1 cellular context compared by ENCODE assay signal in genomic region chr17:47650525-47651522, GRCh38.
TF ChIP-seq lines count a peak whose summit lies in the region.

No MANE protein-coding gene starts in this region.

TF ChIP-seq in K562, 482 proteins besides CTCF, POLR2A, EP300 and RAD21 (continued from another document):
- no peak for TF ChIP-seq BCLAF1 (IDR thresholded peaks at IDR 0.05; ENCODE audit: borderline replicate concordance in 1 of 2, control insufficient read depth in 1 of 2, low read depth in 2 of 2, low read length in 1 of 2)
- no peak for TF ChIP-seq ATF2 (CRISPR knock-in tag; IDR thresholded peaks at IDR 0.05)
- no peak for TF ChIP-seq XRCC4 (IDR thresholded peaks at IDR 0.05; ENCODE audit: extremely low read depth, insufficient read depth, insufficient read length)
- no peak for TF ChIP-seq C11orf30 (IDR thresholded peaks at IDR 0.05; ENCODE audit: low read depth)
- no peak for TF ChIP-seq ZNF445 (CRISPR knock-in tag; IDR thresholded peaks at IDR 0.05; ENCODE audit: low read depth)
- no peak for TF ChIP-seq ZSCAN29 (IDR thresholded peaks at IDR 0.05)
- no peak for TF ChIP-seq KAT2B (IDR thresholded peaks at IDR 0.05; ENCODE audit: low read depth, low read length)
- no peak for TF ChIP-seq SMARCB1 (IDR thresholded peaks at IDR 0.05; ENCODE audit: insufficient read length, low read depth)
- TF ChIP-seq FOXJ2 (tag; IDR thresholded peaks at IDR 0.05), result no peak
- no peak for TF ChIP-seq MEIS2 (IDR thresholded peaks at IDR 0.05; ENCODE audit: partially characterized antibody)
- TF ChIP-seq HMGXB4 (CRISPR knock-in tag; IDR thresholded peaks at IDR 0.05), result no peak
- no peak for TF ChIP-seq ZBTB12 (CRISPR knock-in tag; IDR thresholded peaks at IDR 0.05)
- TF ChIP-seq ZFX (CRISPR knock-in tag; IDR thresholded peaks at IDR 0.05), result peak; percentile 69
- no peak for TF ChIP-seq E2F8 (IDR thresholded peaks at IDR 0.05; ENCODE audit: low read depth, partially characterized antibody)
- peak in 1 of 2 experiments; percentile 96; a peak in 2 of 4 replicates for TF ChIP-seq KDM1A (IDR thresholded peaks at IDR 0.05)
- TF ChIP-seq PRMT5 (CRISPR knock-in tag; IDR thresholded peaks at IDR 0.05), result no peak
- 0 out of 2 replicates have a peak, but pooled peaks have one; percentile 23 for TF ChIP-seq ZBTB2 (IDR thresholded peaks at IDR 0.05)
- no peak for TF ChIP-seq HDAC8 (tag; IDR thresholded peaks at IDR 0.05)
- TF ChIP-seq SFPQ (IDR thresholded peaks at IDR 0.05; ENCODE audit: low read depth, low read length), result no peak
- peak; percentile 67 for TF ChIP-seq FIP1L1 (IDR thresholded peaks at IDR 0.05; ENCODE audit: low read depth, low read length, poor library complexity, severe bottlenecking)
- TF ChIP-seq IFI16 (CRISPR knock-in tag; IDR thresholded peaks at IDR 0.05), result no peak
- no peak for TF ChIP-seq HNRNPH1 (optimal IDR thresholded peaks at IDR 0.05; ENCODE audit: low read depth, low read length)
- TF ChIP-seq TBL1XR1 (IDR thresholded peaks at IDR 0.05; ENCODE audit: low read length in 2 of 2), result peak in 1 of 2 experiments; percentile 10; a peak in 1 of 4 replicates
TF ChIP-seq in K562: peak in this region for 97.
